In genomic region chr10:133278577-133279265, GRCh38 we compare ENCODE assay signal across 8 cellular contexts. TPM values are rescaled to one million over a fixed set of nuclear protein-coding genes. Genes with fewer than 3 reads are reported as not detected.
DNase-seq lines count a peak whose midpoint lies in the region; ATAC-seq and TF ChIP-seq lines count a peak whose summit lies in the region.

No MANE protein-coding gene starts in this region.

- H3K27ac Mint-ChIP-seq in memory B cell = peak overlapping the region; percentile 91

- H3K4me1 Mint-ChIP-seq in memory B cell = peaks cover 24% of the 10 kb centered on the region

- TF ChIP-seq CTCF in Peyer's patch (IDR thresholded peaks at IDR 0.05) = no peak
- no peak for TF ChIP-seq CTCF in ovary (IDR thresholded peaks at IDR 0.05)

- no peak for TF ChIP-seq EP300 in ovary (IDR thresholded peaks at IDR 0.05)

- H3K4me1 ChIP-seq in Peyer's patch (peaks cover 0 to 51% (median 29%) of the 10 kb centered on the region in 4 donors), ovary (ENCODE audit: insufficient read depth) (no peaks in the 10 kb centered on the region)

- DNase-seq in NCI-H2196 (lab: John Stamatoyannopoulos, UW; ENCODE audit: unreplicated experiment) (peak; percentile 7), NCI-H2196 treated with DMSO at 0.1 percent for 48 hours (lab: John Stamatoyannopoulos, UW; ENCODE audit: unreplicated experiment) (no peak), Peyer's patch (peak in 2 of 3 donors; percentile 89 to 94), astrocyte of the hippocampus (ENCODE audit: low read depth, low spot score) (peak; percentile 82), memory B cell (ENCODE audit: low spot score in 2 of 2) (peak; percentile 54 to 55), NCI-H526 (lab: John Stamatoyannopoulos, UW) (no peak), ovary (no peak)

- intact Hi-C loops in ovary (cut with DNase I) = no loop called here

- H3K4me3 ChIP-seq in Peyer's patch = peak overlapping the region in 1 of 4 donors; percentile 9
- H3K4me3 ChIP-seq in ovary = no peak overlapping the region

- H3K27me3 ChIP-seq in Peyer's patch (peaks cover 0 to 7% of the 10 kb centered on the region in 2 donors), ovary (no peaks in the 10 kb centered on the region)

- ATAC-seq in HG02981 (IDR thresholded peaks at IDR 0.05; ENCODE audit: unreplicated experiment) (peak; percentile 40), memory B cell (ENCODE audit: low read depth) (peak; percentile 24)

- no peaks in the 10 kb centered on the region for H3K9me3 ChIP-seq in Peyer's patch
- no peaks in the 10 kb centered on the region for H3K9me3 ChIP-seq in ovary

- H3K36me3 ChIP-seq in Peyer's patch (peaks cover 0 to 46% (median 0%) of the 10 kb centered on the region in 3 donors), ovary (no peaks in the 10 kb centered on the region)

- peak overlapping the region; percentile 82 for H3K4me3 Mint-ChIP-seq in memory B cell

- peaks cover 11% of the 10 kb centered on the region for H3K36me3 Mint-ChIP-seq in memory B cell

- no peak for TF ChIP-seq POLR2A in Peyer's patch (IDR thresholded peaks at IDR 0.05)
- no peak for TF ChIP-seq POLR2A in ovary (IDR thresholded peaks at IDR 0.05)

- no peaks in the 10 kb centered on the region for H3K27me3 Mint-ChIP-seq in memory B cell

- WGBS in ovary, 3 donors = 66 to 72% (median 67%) methylated on average over 18 to 19 of the region's 19 CpGs

- H3K9me3 Mint-ChIP-seq in memory B cell = no peaks in the 10 kb centered on the region

- H3K27ac ChIP-seq in Peyer's patch (peak overlapping the region; percentile 71 to 85 (median 77)), ovary (no peak overlapping the region)

RNA-seq across cellular contexts. Expression of gene ADAM8, which starts 2.1 kb away (rescaled TPM):
- total RNA-seq in Peyer's patch (10 to 100 TPM in 1 of 4 donors, 1 to 10 TPM in 3; 5.4 to 12.4 (median 6.4) TPM), ovary (1 to 10 TPM; 1.9 to 5.9 (median 4.4) TPM)
- polyA plus RNA-seq in ovary = 1 to 10 TPM in 1 of 2 donors, under 1 TPM in 1; 0.48 to 1.7 TPM

RNA-seq across cellular contexts. Expression of gene TUBGCP2, which starts 30.0 kb away (rescaled TPM):
- 10 to 100 TPM; 40.1 to 85.0 (median 67.8) TPM for total RNA-seq in Peyer's patch
- total RNA-seq in ovary = 10 to 100 TPM; 31.2 to 70.5 (median 56.4) TPM
- polyA plus RNA-seq in ovary = 10 to 100 TPM; 32.4 to 48.3 TPM

RNA-seq across cellular contexts. Expression of gene ZNF511, which starts 30.0 kb away (rescaled TPM):
- 10 to 100 TPM; 25.7 to 42.9 (median 30.5) TPM for total RNA-seq in Peyer's patch
- total RNA-seq in ovary = 10 to 100 TPM; 23.3 to 64.8 (median 46.8) TPM
- 10 to 100 TPM; 16.3 to 52.1 TPM for polyA plus RNA-seq in ovary

RNA-seq across cellular contexts. Expression of gene VENTX, which starts 41.1 kb away (rescaled TPM):
- total RNA-seq in Peyer's patch (under 1 TPM in 1 of 4 donors, not detected in 3; 0.54 TPM), ovary (1 to 10 TPM in 4 of 7 donors, under 1 TPM in 3; 0.23 to 2.2 (median 1.1) TPM)
- under 1 TPM; 0.36 to 0.47 TPM for polyA plus RNA-seq in ovary

RNA-seq across cellular contexts. Expression of gene UTF1, which starts 48.7 kb away (rescaled TPM):
- total RNA-seq in Peyer's patch = not detected
- total RNA-seq in ovary = 1 to 10 TPM in 5 of 7 donors, under 1 TPM in 1, not detected in 1; 0.35 to 9.3 (median 2.9) TPM
- polyA plus RNA-seq in ovary = under 1 TPM in 1 of 2 donors, not detected in 1; 0.06 TPM

Comparison
In these comparisons a context has a peak if more than half of its experiments do, and no peak if none do; other contexts are left out.
1. DNase-seq: peak in NCI-H2196 (single experiment), Peyer's patch (2 of 3), astrocyte of the hippocampus (single experiment) and memory B cell (2 of 2); none in NCI-H2196 treated with DMSO at 0.1 percent for 48 hours (single experiment), NCI-H526 (0 of 2) and ovary (0 of 5).
2. H3K27ac ChIP-seq: peak in Peyer's patch (4 of 4); none in ovary (0 of 2).